In genomic region chr4:53364624-53365023, GRCh38 we compare ENCODE assay signal across 8 cellular contexts. TPM values are rescaled to one million over a fixed set of nuclear protein-coding genes. Genes with fewer than 3 reads are reported as not detected.
DNase-seq lines count a peak whose midpoint lies in the region; ATAC-seq lines count a peak whose summit lies in the region.

No MANE protein-coding gene starts in this region.

- CTCF ChIA-PET in activated CD8-positive, alpha-beta T cell treated with anti-CD3 and anti-CD28 coated beads, Interleukin-2, amount 10 ng/mL, durations not matched to agents 7 days and 5 days (lab: Charles Lee) = no interaction called here

- H3K9me3 ChIP-seq in iPS-20b (ENCODE audit: insufficient read depth, low read depth, low read length) (no peaks in the 10 kb centered on the region), subcutaneous abdominal adipose tissue (ENCODE audit: control insufficient read depth in 5 of 5, low read length in 5 of 5) (no peaks in the 10 kb centered on the region)

- POLR2A ChIA-PET in activated CD8-positive, alpha-beta T cell treated with anti-CD3 and anti-CD28 coated beads, Interleukin-2, amount 10 ng/mL, durations not matched to agents 7 days and 5 days (lab: Charles Lee) = no interaction called here

- H3K27me3 Mint-ChIP-seq in T-helper 2 cell treated with Interferon-gamma antibody and Interleukin-4, amounts not matched to agents 5 μg/mL and 100 μg/mL, for 36 hours (ENCODE audit: low read depth) = peaks cover 10% of the 10 kb centered on the region
- peaks cover 2% of the 10 kb centered on the region for H3K27me3 Mint-ChIP-seq in activated CD8-positive, alpha-beta T cell treated with anti-CD3 and anti-CD28 coated beads, Interleukin-2, amount 10 ng/mL, durations not matched to agents 7 days and 5 days (ENCODE audit: low read depth)

- H3K36me3 ChIP-seq in iPS-20b (ENCODE audit: insufficient read depth, low read depth, low read length) (no peaks in the 10 kb centered on the region), subcutaneous abdominal adipose tissue (ENCODE audit: control insufficient read depth in 5 of 5, insufficient read depth in 5 of 5, low read length in 5 of 5) (no peaks in the 10 kb centered on the region)

- ATAC-seq in activated CD8-positive, alpha-beta T cell treated with anti-CD3 and anti-CD28 coated beads, Interleukin-2, amount 10 ng/mL, durations not matched to agents 7 days and 5 days = no peak
- ATAC-seq in HG03571 (IDR thresholded peaks at IDR 0.05; ENCODE audit: unreplicated experiment) (no peak), HG02763 (IDR thresholded peaks at IDR 0.05; ENCODE audit: unreplicated experiment) (no peak)

- H3K4me3 Mint-ChIP-seq in T-helper 2 cell treated with Interferon-gamma antibody and Interleukin-4, amounts not matched to agents 5 μg/mL and 100 μg/mL, for 36 hours = peak overlapping the region; percentile 98
- H3K4me3 Mint-ChIP-seq in activated CD8-positive, alpha-beta T cell treated with anti-CD3 and anti-CD28 coated beads, Interleukin-2, amount 10 ng/mL, durations not matched to agents 7 days and 5 days = peak overlapping the region; percentile 94

- H3K9me3 Mint-ChIP-seq in T-helper 2 cell treated with Interferon-gamma antibody and Interleukin-4, amounts not matched to agents 5 μg/mL and 100 μg/mL, for 36 hours = no peaks in the 10 kb centered on the region
- no peaks in the 10 kb centered on the region for H3K9me3 Mint-ChIP-seq in activated CD8-positive, alpha-beta T cell treated with anti-CD3 and anti-CD28 coated beads, Interleukin-2, amount 10 ng/mL, durations not matched to agents 7 days and 5 days (ENCODE audit: insufficient read depth)

- H3K27me3 ChIP-seq in iPS-20b (ENCODE audit: insufficient read depth, low read length) (peaks cover 27% of the 10 kb centered on the region), subcutaneous abdominal adipose tissue (ENCODE audit: control insufficient read depth in 5 of 5, insufficient read depth in 4 of 5, low read length in 5 of 5) (peaks cover 0 to 6% (median 4%) of the 10 kb centered on the region in 5 donors)

- H3K4me3 ChIP-seq in iPS-20b (ENCODE audit: low read length) = peak overlapping the region; percentile 95
- peak overlapping the region; percentile 89 to 98 (median 97) for H3K4me3 ChIP-seq in subcutaneous abdominal adipose tissue (ENCODE audit: low read depth in 1 of 5, low read length in 5 of 5)

- H3K9ac ChIP-seq in iPS-20b (ENCODE audit: low read depth, low read length) = no peak overlapping the region
- H3K9ac ChIP-seq in subcutaneous abdominal adipose tissue (ENCODE audit: low read length in 5 of 5) = peak overlapping the region in 4 of 5 donors; percentile 89 to 93 (median 92)

- H3K4me1 Mint-ChIP-seq in T-helper 2 cell treated with Interferon-gamma antibody and Interleukin-4, amounts not matched to agents 5 μg/mL and 100 μg/mL, for 36 hours (ENCODE audit: low read depth) = peaks cover 41% of the 10 kb centered on the region
- H3K4me1 Mint-ChIP-seq in activated CD8-positive, alpha-beta T cell treated with anti-CD3 and anti-CD28 coated beads, Interleukin-2, amount 10 ng/mL, durations not matched to agents 7 days and 5 days (ENCODE audit: low read depth) = peaks cover 45% of the 10 kb centered on the region

- peaks cover 5% of the 10 kb centered on the region for H3K36me3 Mint-ChIP-seq in T-helper 2 cell treated with Interferon-gamma antibody and Interleukin-4, amounts not matched to agents 5 μg/mL and 100 μg/mL, for 36 hours (ENCODE audit: low read depth)
- peaks cover 22% of the 10 kb centered on the region for H3K36me3 Mint-ChIP-seq in activated CD8-positive, alpha-beta T cell treated with anti-CD3 and anti-CD28 coated beads, Interleukin-2, amount 10 ng/mL, durations not matched to agents 7 days and 5 days (ENCODE audit: low read depth)

- H3K4me1 ChIP-seq in iPS-20b (ENCODE audit: insufficient read depth, low read length) (peaks cover 4% of the 10 kb centered on the region; the same call in 1 of the 2 replicates), subcutaneous abdominal adipose tissue (ENCODE audit: control insufficient read depth in 5 of 5, insufficient read depth in 5 of 5, low read length in 5 of 5) (peaks cover 6 to 42% (median 31%) of the 10 kb centered on the region in 5 donors)

- no peak for DNase-seq in T-helper 2 cell treated with Interferon-gamma antibody and Interleukin-4, amounts not matched to agents 5 μg/mL and 100 μg/mL, for 36 hours (ENCODE audit: low spot score)
- DNase-seq in T-helper 2 cell (no peak), putamen (ENCODE audit: low spot score) (no peak)
- no peak for DNase-seq in activated CD8-positive, alpha-beta T cell treated with anti-CD3 and anti-CD28 coated beads, Interleukin-2, amount 10 ng/mL, durations not matched to agents 7 days and 5 days

- no peak overlapping the region for H3K27ac Mint-ChIP-seq in T-helper 2 cell treated with Interferon-gamma antibody and Interleukin-4, amounts not matched to agents 5 μg/mL and 100 μg/mL, for 36 hours
- peak overlapping the region; percentile 93 for H3K27ac Mint-ChIP-seq in activated CD8-positive, alpha-beta T cell treated with anti-CD3 and anti-CD28 coated beads, Interleukin-2, amount 10 ng/mL, durations not matched to agents 7 days and 5 days

- H3K27ac ChIP-seq in iPS-20b (ENCODE audit: low read length) (no peak overlapping the region), subcutaneous abdominal adipose tissue (ENCODE audit: low read depth, low read length) (no peak overlapping the region)

RNA-seq across cellular contexts. Expression of gene SCFD2, which starts 1.2 kb away (rescaled TPM):
- 10 to 100 TPM; 25.1 to 27.2 TPM for total RNA-seq in activated CD8-positive, alpha-beta T cell treated with anti-CD3 and anti-CD28 coated beads, Interleukin-2, amount 10 ng/mL, durations not matched to agents 7 days and 5 days

RNA-seq across cellular contexts. Expression of gene FIP1L1, which starts 12.8 kb away (rescaled TPM):
- total RNA-seq in activated CD8-positive, alpha-beta T cell treated with anti-CD3 and anti-CD28 coated beads, Interleukin-2, amount 10 ng/mL, durations not matched to agents 7 days and 5 days = 10 to 100 TPM; 70.9 to 72.9 TPM
